Comparison of ENCODE assay signal across 1 cellular context in genomic region chr16:85667261-85667660, GRCh38.
TF ChIP-seq lines count a peak whose summit lies in the region.

No MANE protein-coding gene starts in this region.

TF ChIP-seq in HepG2, 621 proteins besides CTCF, POLR2A, EP300 and RAD21:
- TF ChIP-seq SCMH1 (CRISPR knock-in tag; IDR thresholded peaks at IDR 0.05; ENCODE audit: borderline replicate concordance) (no peak), HOXA7 (CRISPR knock-in tag; IDR thresholded peaks at IDR 0.05) (0 out of 2 replicates have a peak, but pooled peaks have one; percentile 4), AGO2 (optimal IDR thresholded peaks at IDR 0.05; ENCODE audit: low read depth, low read length) (peak; percentile 22)
